In the genomic region with DNA sequence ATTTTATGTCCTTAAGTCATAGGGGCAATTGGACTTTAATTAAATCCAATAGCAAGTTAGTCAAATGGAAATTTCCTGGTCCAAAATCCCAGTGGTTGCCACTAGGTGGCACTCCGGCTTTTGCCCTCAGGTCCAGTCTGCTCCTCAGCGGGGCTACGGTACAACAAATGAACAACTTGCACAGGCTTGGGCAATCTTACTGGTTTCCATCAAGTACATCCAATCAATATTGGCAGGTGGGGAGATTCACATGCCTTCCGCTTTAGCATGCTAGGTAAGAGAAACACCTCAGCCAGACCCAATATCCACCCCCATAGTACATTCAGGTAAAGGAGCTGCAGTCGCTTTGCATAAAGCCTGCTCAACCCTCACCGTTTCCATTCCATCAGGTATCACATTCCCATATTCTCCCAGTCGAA, we compare ENCODE assay signal across 9 cellular contexts. TPM values are rescaled to one million over a fixed set of nuclear protein-coding genes. Genes with fewer than 3 reads are reported as not detected.
DNase-seq lines count a peak whose midpoint lies in the region; ATAC-seq and TF ChIP-seq lines count a peak whose summit lies in the region.
"Had no signal": no experiment of that assay in that cellular context is flagged by ENCODE, and none has a peak within 500 bp of the region (broad histone marks: within the 10 kb centered on the region; RNA-seq: fewer than 3 reads in every experiment).

No MANE protein-coding gene starts in this region.

- H3K9me3 ChIP-seq in tibial nerve, result no peaks in the 10 kb centered on the region

- H3K4me3 Mint-ChIP-seq in activated T-helper 17 cell treated with anti-CD3 and anti-CD28 coated beads, Interleukin-2, amount 50 U/mL, for 72 hours, result no peak overlapping the region
- H3K4me3 Mint-ChIP-seq: activated naive CD4-positive, alpha-beta T cell treated with anti-CD3 and anti-CD28 coated beads, Interleukin-2, amount 50 U/mL, for 24 hours had no signal

- no peak overlapping the region for H3K4me3 ChIP-seq in fibroblast of villous mesenchyme (ENCODE audit: low read depth, low read length)
- H3K4me3 ChIP-seq in tibial nerve, result no peak overlapping the region

- peaks cover 9% of the 10 kb centered on the region for H3K36me3 Mint-ChIP-seq in activated T-helper 17 cell treated with anti-CD3 and anti-CD28 coated beads, Interleukin-2, amount 50 U/mL, for 72 hours (ENCODE audit: low read depth)
- H3K36me3 Mint-ChIP-seq: activated naive CD4-positive, alpha-beta T cell treated with anti-CD3 and anti-CD28 coated beads, Interleukin-2, amount 50 U/mL, for 24 hours had no signal

- no peak overlapping the region for H3K27ac Mint-ChIP-seq in activated T-helper 17 cell treated with anti-CD3 and anti-CD28 coated beads, Interleukin-2, amount 50 U/mL, for 72 hours
- H3K27ac Mint-ChIP-seq: activated naive CD4-positive, alpha-beta T cell treated with anti-CD3 and anti-CD28 coated beads, Interleukin-2, amount 50 U/mL, for 24 hours had no signal

- peak; percentile 72 for ATAC-seq in activated T-helper 17 cell treated with anti-CD3 and anti-CD28 coated beads, Interleukin-2, amount 50 U/mL, for 72 hours (replicated peaks)
- no peak for ATAC-seq in omental fat pad (ENCODE audit: low FRiP score)
- no peak for ATAC-seq in HG03469 (IDR thresholded peaks at IDR 0.05; ENCODE audit: unreplicated experiment)

- peak; percentile 88 for DNase-seq in DMS53 (lab: John Stamatoyannopoulos, UW)
- DNase-seq in KBM-7, result peak; percentile 79
- DNase-seq in RWPE1 (ENCODE audit: low spot score), result peak; percentile 79
- DNase-seq in fibroblast of villous mesenchyme (ENCODE audit: low read depth), result peak; percentile 85
- DNase-seq in omental fat pad (ENCODE audit: low spot score), result peak; percentile 64
- peak; percentile 42 to 75 for DNase-seq in tibial nerve (ENCODE audit: low spot score in 2 of 2)

- H3K4me1 Mint-ChIP-seq in activated T-helper 17 cell treated with anti-CD3 and anti-CD28 coated beads, Interleukin-2, amount 50 U/mL, for 72 hours, result peaks cover 12% of the 10 kb centered on the region

- TF ChIP-seq EP300 in tibial nerve (IDR thresholded peaks at IDR 0.05), result no peak

- in situ Hi-C loops in KBM-7 (cut with MboI; ENCODE audit: low pct_unique_long_range_greater_than_20kb, low sequenced_read_pairs), result no loop called here

- no peaks in the 10 kb centered on the region for H3K9me3 Mint-ChIP-seq in activated T-helper 17 cell treated with anti-CD3 and anti-CD28 coated beads, Interleukin-2, amount 50 U/mL, for 72 hours
- H3K9me3 Mint-ChIP-seq: activated naive CD4-positive, alpha-beta T cell treated with anti-CD3 and anti-CD28 coated beads, Interleukin-2, amount 50 U/mL, for 24 hours had no signal

- H3K27me3 ChIP-seq in tibial nerve, result no peaks in the 10 kb centered on the region

- TF ChIP-seq POLR2A in tibial nerve (IDR thresholded peaks at IDR 0.05), result no peak

- H3K36me3 ChIP-seq in tibial nerve, result peaks cover 0 to 19% (median 0%) of the 10 kb centered on the region in 3 donors

- CTCF ChIA-PET in RWPE1 (lab: Yijun Ruan, JAX), result interaction anchor here (0.5 to 3.3 kb wide), 16 partner anchors 10 to 185 kb away, joined by 3 to 35 read pairs (median 4); no protein-coding TSS in a partner anchor

- 37 to 42% methylated on average over 7 of the region's 7 CpGs for WGBS in tibial nerve, 2 donors

- peaks cover 0 to 2% (median under 1%) of the 10 kb centered on the region in 4 donors for H3K4me1 ChIP-seq in tibial nerve

- TF ChIP-seq CTCF in RWPE1 (conservative IDR thresholded peaks at IDR 0.05; ENCODE audit: low read depth), result peak; percentile 97
- peak; percentile 89 for TF ChIP-seq CTCF in fibroblast of villous mesenchyme (IDR thresholded peaks at IDR 0.05; ENCODE audit: insufficient read depth, low read depth, low read length)
- peak in 1 of 3 donors; percentile 79 for TF ChIP-seq CTCF in omental fat pad (IDR thresholded peaks at IDR 0.05)
- TF ChIP-seq CTCF in tibial nerve (IDR thresholded peaks at IDR 0.05), result peak; percentile 67 to 76 (median 75)

- POLR2A ChIA-PET in RWPE1 (lab: Yijun Ruan, JAX; ENCODE audit: low non-redundant PET), result no interaction called here

- H3K27me3 Mint-ChIP-seq in activated T-helper 17 cell treated with anti-CD3 and anti-CD28 coated beads, Interleukin-2, amount 50 U/mL, for 72 hours, result no peaks in the 10 kb centered on the region
- H3K27me3 Mint-ChIP-seq: activated naive CD4-positive, alpha-beta T cell treated with anti-CD3 and anti-CD28 coated beads, Interleukin-2, amount 50 U/mL, for 24 hours had no signal

- H3K27ac ChIP-seq in RWPE1, result no peak overlapping the region
- H3K27ac ChIP-seq in tibial nerve, result no peak overlapping the region

RNA-seq across cellular contexts. Expression of gene MXD3, which starts 6.3 kb away (rescaled TPM):
- total RNA-seq in activated T-helper 17 cell treated with anti-CD3 and anti-CD28 coated beads, Interleukin-2, amount 50 U/mL, for 72 hours, result 10 to 100 TPM; 21.9 to 26.0 TPM
- 7.7 and 9.1 TPM in 2 replicates for total RNA-seq in fibroblast of villous mesenchyme
- total RNA-seq in omental fat pad, result 10 to 100 TPM in 1 of 4 donors, 1 to 10 TPM in 3; 3.5 to 26.8 (median 4.8) TPM
- total RNA-seq in tibial nerve, result 10 to 100 TPM in 2 of 4 donors, 1 to 10 TPM in 2; 5.2 to 33.9 (median 14.7) TPM

RNA-seq across cellular contexts. Expression of gene PRELID1, which starts 14.4 kb away (rescaled TPM):
- total RNA-seq in activated T-helper 17 cell treated with anti-CD3 and anti-CD28 coated beads, Interleukin-2, amount 50 U/mL, for 72 hours, result 100 to 1,000 TPM; 142 to 314 TPM
- total RNA-seq in fibroblast of villous mesenchyme, result 122 TPM in 2 replicates
- total RNA-seq in omental fat pad, result 100 to 1,000 TPM in 1 of 4 donors, 10 to 100 TPM in 3; 51.9 to 102 (median 67.5) TPM
- total RNA-seq in tibial nerve, result 10 to 100 TPM; 52.6 to 87.0 (median 65.2) TPM

RNA-seq across cellular contexts. Expression of gene RAB24, which starts 14.4 kb away (rescaled TPM):
- 10 to 100 TPM; 21.5 to 28.7 TPM for total RNA-seq in activated T-helper 17 cell treated with anti-CD3 and anti-CD28 coated beads, Interleukin-2, amount 50 U/mL, for 72 hours
- 14.2 and 18.0 TPM in 2 replicates for total RNA-seq in fibroblast of villous mesenchyme
- 10 to 100 TPM; 18.9 to 38.9 (median 23.8) TPM for total RNA-seq in omental fat pad
- total RNA-seq in tibial nerve, result 10 to 100 TPM; 24.1 to 56.7 (median 35.4) TPM

RNA-seq across cellular contexts. Expression of gene LMAN2, which starts 33.5 kb away (rescaled TPM):
- total RNA-seq in activated T-helper 17 cell treated with anti-CD3 and anti-CD28 coated beads, Interleukin-2, amount 50 U/mL, for 72 hours, result 100 to 1,000 TPM in 1 of 2 donors, 10 to 100 TPM in 1; 94.3 to 122 TPM
- total RNA-seq in fibroblast of villous mesenchyme (284 and 355 TPM in 2 replicates), omental fat pad (100 to 1,000 TPM; 129 to 164 (median 144) TPM), tibial nerve (100 to 1,000 TPM; 144 to 179 (median 154) TPM)

RNA-seq across cellular contexts. Expression of gene RGS14, which starts 39.8 kb away (rescaled TPM):
- total RNA-seq in activated T-helper 17 cell treated with anti-CD3 and anti-CD28 coated beads, Interleukin-2, amount 50 U/mL, for 72 hours, result 100 to 1,000 TPM in 1 of 2 donors, 10 to 100 TPM in 1; 45.5 to 102 TPM
- total RNA-seq in fibroblast of villous mesenchyme (3.5 TPM in 2 replicates), omental fat pad (10 to 100 TPM in 1 of 4 donors, 1 to 10 TPM in 3; 7.1 to 25.1 (median 8.2) TPM), tibial nerve (10 to 100 TPM; 10.2 to 29.6 (median 16.4) TPM)
